ENCODE assay signal across 25 cellular contexts in the genomic region with DNA sequence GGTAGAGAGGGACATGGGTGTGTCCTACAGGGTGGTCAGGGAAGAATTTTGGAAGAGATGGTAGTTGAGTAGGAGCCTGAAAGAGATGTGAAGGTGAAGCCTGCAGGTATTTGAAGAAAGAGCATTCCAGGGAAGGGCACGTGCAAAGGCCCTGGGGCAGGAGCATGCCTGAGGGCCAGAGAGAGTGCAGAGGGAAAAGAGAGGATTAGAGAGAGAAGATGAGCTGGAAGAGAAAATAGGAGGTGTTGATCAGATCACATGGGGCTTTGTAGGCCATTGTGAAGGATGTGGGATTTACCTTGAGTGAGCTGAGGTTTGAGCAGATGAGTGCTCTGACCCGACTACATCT.
A peak's percentile ranks its signal among the peaks of the same experiment; 100 is the strongest.
DNase-seq lines count a peak whose midpoint lies in the region; ATAC-seq, FAIRE-seq and TF ChIP-seq lines count a peak whose summit lies in the region.
"Had no signal": no experiment of that assay in that cellular context is flagged by ENCODE, and none has a peak within 500 bp of the region (broad histone marks: within the 10 kb centered on the region; RNA-seq: fewer than 3 reads in every experiment).

No MANE protein-coding gene starts in this region.

- WGBS in H1 (ENCODE audit: extremely low coverage in 1 of 2, insufficient coverage in 1 of 2, insufficient read length in 1 of 2, insufficient replicate concordance in 2 of 2, low coverage in 1 of 2, low lambda C conversion rate in 2 of 2, missing lambda C conversion rate in 1 of 2), 2 experiments = 90% methylated on average over 2 of the region's 2 CpGs; no CpG with 5 or more reads in 1 of the 2 experiments
- 88% methylated on average over 2 of the region's 2 CpGs for WGBS in liver

- H3K9me3 ChIP-seq in Caco-2 (no peaks in the 10 kb centered on the region; the same call in 1 of the 2 replicates), H1 (ENCODE audit: insufficient read depth in 2 of 2, low read depth in 1 of 2, low read length in 1 of 2) (no peaks in the 10 kb centered on the region), liver (ENCODE audit: control insufficient read depth in 4 of 4, low read length in 3 of 4) (no peaks in the 10 kb centered on the region)
- H3K9me3 ChIP-seq: A549; BE2C; BLaER1 treated with 17β-estradiol and CSF1 and Interleukin-3, amounts not matched to agents 10 nM and 100 nM had no signal

- H2BK20ac ChIP-seq in H1 (ENCODE audit: low read length) = no peak overlapping the region

- no peaks in the 10 kb centered on the region for H4K20me1 ChIP-seq in H1 (replicated peaks in 1 of 2; ENCODE audit: control insufficient read depth in 1 of 2, insufficient read depth in 2 of 2, low read length in 2 of 2)
- H4K20me1 ChIP-seq: BLaER1 treated with 17β-estradiol and CSF1 and Interleukin-3, amounts not matched to agents 10 nM and 100 nM had no signal

- no peak overlapping the region for H2BK12ac ChIP-seq in H1 (ENCODE audit: low read depth, low read length)

- no peaks in the 10 kb centered on the region for H3K36me3 ChIP-seq in Caco-2 (ENCODE audit: control insufficient read depth, insufficient read depth, low read length)
- no peaks in the 10 kb centered on the region for H3K36me3 ChIP-seq in H1 (ENCODE audit: control insufficient read depth in 2 of 4, insufficient read depth in 4 of 4, low read length in 3 of 4)
- H3K36me3 ChIP-seq in liver (ENCODE audit: control insufficient read depth in 4 of 4, insufficient read depth in 3 of 4, low read depth in 1 of 4, low read length in 3 of 4) = no peaks in the 10 kb centered on the region
- H3K36me3 ChIP-seq: BE2C; BLaER1 treated with 17β-estradiol and CSF1 and Interleukin-3, amounts not matched to agents 10 nM and 100 nM had no signal

- DNase-seq in Caco-2 (no peak), H1 (ENCODE audit: low read depth in 1 of 2, low spot score in 2 of 2) (no peak), neural crest cell (ENCODE audit: low read depth, low spot score) (no peak), hypothalamus (lab: John Stamatoyannopoulos, UW) (no peak)
- DNase-seq: 8988T; ACHN; AML-193; BE2C; Calu3; CD4-positive, alpha-beta T cell; CD8-positive, alpha-beta memory T cell; DMS53; DMS79 treated with DMSO at 0.1 percent for 48 hours; GF-D8; H9; HFFc6 had no signal

- TF ChIP-seq RAD21 in H1 (IDR thresholded peaks at IDR 0.05 in 1 of 2, conservative IDR thresholded peaks at IDR 0.05 in 1 of 2; ENCODE audit: low read depth in 2 of 2, low read length in 2 of 2) (no peak), liver (IDR thresholded peaks at IDR 0.05) (no peak)

- H3K14ac ChIP-seq in H1 (ENCODE audit: insufficient read length) = no peak overlapping the region

- CTCF ChIA-PET in Caco-2 (lab: Charles Lee) = no interaction called here
- CTCF ChIA-PET in H1 (lab: Charles Lee; ENCODE audit: partially characterized antibody) = no interaction called here

- no peaks in the 10 kb centered on the region for H3K79me2 ChIP-seq in H1 (ENCODE audit: control insufficient read depth in 1 of 2, insufficient read depth in 2 of 2, low read length in 2 of 2)

- no peak for TF ChIP-seq EP300 in H1 (IDR thresholded peaks at IDR 0.05; ENCODE audit: borderline replicate concordance in 1 of 2, low read depth in 2 of 2, low read length in 2 of 2)

- no peak overlapping the region for H2BK120ac ChIP-seq in H1 (replicated peaks; ENCODE audit: low read depth, low read length)

- H3K23ac ChIP-seq in H1 (ENCODE audit: insufficient read length) = no peak overlapping the region

- no peak overlapping the region for H4K8ac ChIP-seq in H1 (ENCODE audit: extremely low read depth, insufficient read depth, low read length)

- FAIRE-seq in H1 (lab: Jason Lieb, UNC) = no peak
- FAIRE-seq: A549, GM12891, GM18507 had no signal

- no peak overlapping the region for H3K4me2 ChIP-seq in H1 (ENCODE audit: insufficient read depth in 1 of 2, low read depth in 2 of 2, low read length in 2 of 2)
- H3K4me2 ChIP-seq: A549; BLaER1 treated with 17β-estradiol and CSF1 and Interleukin-3, amounts not matched to agents 10 nM and 100 nM had no signal

- no peak overlapping the region for H4K91ac ChIP-seq in H1 (replicated peaks; ENCODE audit: insufficient read length, low read length)

- no TSS peak for BruUV-seq in Caco-2 (replicated peaks; lab: Mats Ljungman, UMichigan)

- H2AFZ ChIP-seq in H1 (ENCODE audit: low read length) = no peak overlapping the region

- no peak for TF ChIP-seq POLR2A in H1 (IDR thresholded peaks at IDR 0.05; ENCODE audit: control extremely low read depth in 1 of 2, low read depth in 2 of 2, low read length in 2 of 2)

- peak overlapping the region; percentile 55 for H3K4me3 Mint-ChIP-seq in Caco-2 (ENCODE audit: unreplicated experiment)
- no peak overlapping the region for H3K4me3 Mint-ChIP-seq in neural crest cell
- H3K4me3 Mint-ChIP-seq: CD14-positive monocyte; CD4-positive, alpha-beta T cell; CD8-positive, alpha-beta memory T cell; H9; HFFc6 had no signal

- H2BK5ac ChIP-seq in H1 (ENCODE audit: low read depth, low read length) = no peak overlapping the region

- ATAC-seq in GM19397 (IDR thresholded peaks at IDR 0.05; ENCODE audit: unreplicated experiment) = no peak
- ATAC-seq in SK-N-SH treated with all-trans-retinoic acid at 6 μM for 48 hours = no peak
- ATAC-seq: A549, HCT116 had no signal

- no peak overlapping the region for H2AK5ac ChIP-seq in H1 (ENCODE audit: low read depth, low read length)

- H3K36me3 Mint-ChIP-seq in Caco-2 (ENCODE audit: insufficient read depth, unreplicated experiment) (peaks cover 18% of the 10 kb centered on the region), neural crest cell (ENCODE audit: low read depth) (no peaks in the 10 kb centered on the region)
- H3K36me3 Mint-ChIP-seq: CD14-positive monocyte; CD8-positive, alpha-beta memory T cell had no signal

- no peak overlapping the region for H3K27ac ChIP-seq in H1 (ENCODE audit: low read depth, low read length)
- peak overlapping the region; percentile 71 for H3K27ac ChIP-seq in liver (ENCODE audit: low read depth in 1 of 2, low read length in 2 of 2)
- H3K27ac ChIP-seq: A549; BLaER1 treated with 17β-estradiol and CSF1 and Interleukin-3, amounts not matched to agents 10 nM and 100 nM had no signal

- H3K27me3 ChIP-seq in Caco-2 (replicated peaks; ENCODE audit: control insufficient read depth, insufficient read depth, low read length) (no peaks in the 10 kb centered on the region), H1 (replicated peaks in 1 of 4; ENCODE audit: control insufficient read depth in 3 of 4, extremely low read depth in 1 of 4, insufficient read depth in 3 of 4, low read length in 3 of 4) (no peaks in the 10 kb centered on the region), liver (ENCODE audit: control insufficient read depth in 4 of 4, insufficient read depth in 4 of 4, low read length in 3 of 4) (no peaks in the 10 kb centered on the region)
- H3K27me3 ChIP-seq: BE2C; BLaER1 treated with 17β-estradiol and CSF1 and Interleukin-3, amounts not matched to agents 10 nM and 100 nM had no signal

- peak overlapping the region; percentile 94 for H3K27ac Mint-ChIP-seq in Caco-2 (ENCODE audit: unreplicated experiment)
- peak overlapping the region; percentile 57 for H3K27ac Mint-ChIP-seq in neural crest cell (ENCODE audit: unreplicated experiment)
- H3K27ac Mint-ChIP-seq: CD14-positive monocyte; CD4-positive, alpha-beta T cell; CD8-positive, alpha-beta memory T cell; H9; HFFc6 had no signal

- H3K79me1 ChIP-seq in H1 (ENCODE audit: low read depth, low read length) = no peaks in the 10 kb centered on the region

- H3K9ac ChIP-seq in H1 (replicated peaks in 1 of 4; ENCODE audit: extremely low read depth in 1 of 4, low read depth in 3 of 4, low read length in 3 of 4) = no peak overlapping the region
- H3K9ac ChIP-seq in liver (ENCODE audit: low read depth in 1 of 2, low read length in 2 of 2) = no peak overlapping the region
- H3K9ac ChIP-seq: BLaER1 treated with 17β-estradiol and CSF1 and Interleukin-3, amounts not matched to agents 10 nM and 100 nM had no signal

- H3K4me1 Mint-ChIP-seq in Caco-2 (ENCODE audit: low read depth, unreplicated experiment) (peaks cover 18% of the 10 kb centered on the region), neural crest cell (no peaks in the 10 kb centered on the region)
- H3K4me1 Mint-ChIP-seq: CD14-positive monocyte; CD8-positive, alpha-beta memory T cell had no signal

- H3K4me1 ChIP-seq in Caco-2 = peaks cover 24% of the 10 kb centered on the region
- H3K4me1 ChIP-seq in H1 (replicated peaks in 1 of 4; ENCODE audit: control insufficient read depth in 3 of 4, insufficient read depth in 4 of 4, low read length in 3 of 4) = no peaks in the 10 kb centered on the region
- peaks cover 2 to 54% (median 35%) of the 10 kb centered on the region in 4 donors for H3K4me1 ChIP-seq in liver (ENCODE audit: control insufficient read depth in 4 of 4, insufficient read depth in 4 of 4, low read length in 3 of 4)
- H3K4me1 ChIP-seq: A549, BE2C had no signal

- no peak overlapping the region for H3K18ac ChIP-seq in H1 (ENCODE audit: extremely low read depth, low read length)

- H3K4me3 ChIP-seq in Caco-2 (ENCODE audit: low read depth, low read length) (no peak overlapping the region), H1 (ENCODE audit: extremely low read depth in 1 of 4, insufficient read depth in 2 of 4, low read depth in 3 of 4, low read length in 4 of 4) (no peak overlapping the region), liver (ENCODE audit: low read depth in 1 of 3, low read length in 3 of 3) (no peak overlapping the region)
- H3K4me3 ChIP-seq: A549; BLaER1 treated with 17β-estradiol and CSF1 and Interleukin-3, amounts not matched to agents 10 nM and 100 nM had no signal

- H3K9me3 Mint-ChIP-seq in Caco-2 (ENCODE audit: unreplicated experiment) (peaks cover 13% of the 10 kb centered on the region), neural crest cell (no peaks in the 10 kb centered on the region)

- POLR2A ChIA-PET in Caco-2 (lab: Charles Lee) (no interaction called here), H1 (lab: Charles Lee; ENCODE audit: partially characterized antibody) (no interaction called here)

- H2BK15ac ChIP-seq in H1 (ENCODE audit: low read length) = no peak overlapping the region

- intact Hi-C loops in Caco-2 (cut with micrococcal nuclease; ENCODE audit: unreplicated experiment) = loop anchor here (5.0 to 10.0 kb wide), 2 partner anchors 79 to 98 kb away; no protein-coding TSS in a partner anchor

- H3K23me2 ChIP-seq in H1 (ENCODE audit: low read depth, low read length) = 0 out of 2 replicates have a peak, but pooled peaks cover 1% of the 10 kb centered on the region

- no peak overlapping the region for H3K56ac ChIP-seq in H1 (replicated peaks; ENCODE audit: insufficient read length, low read depth, low read length)

- no peak for TF ChIP-seq CTCF in Caco-2 (IDR thresholded peaks at IDR 0.05; ENCODE audit: insufficient read depth in 1 of 2, low read depth in 1 of 2, low read length in 1 of 2, severe bottlenecking in 1 of 2, unreplicated experiment in 1 of 2)
- TF ChIP-seq CTCF in H1 (IDR thresholded peaks at IDR 0.05; ENCODE audit: control extremely low read depth in 1 of 3, insufficient read depth in 1 of 3, low read depth in 1 of 3, low read length in 3 of 3) = no peak
- TF ChIP-seq CTCF in liver (IDR thresholded peaks at IDR 0.05; ENCODE audit: low read depth, low read length, missing input control) = no peak
- TF ChIP-seq CTCF in neural crest cell (conservative IDR thresholded peaks at IDR 0.05) = no peak

- H4K5ac ChIP-seq in H1 (ENCODE audit: insufficient read length, low read depth, low read length) = no peak overlapping the region

- H3K27me3 Mint-ChIP-seq in Caco-2 (ENCODE audit: insufficient read depth, unreplicated experiment) (no peaks in the 10 kb centered on the region), neural crest cell (ENCODE audit: low read depth) (no peaks in the 10 kb centered on the region)
- H3K27me3 Mint-ChIP-seq: CD4-positive, alpha-beta T cell had no signal

- no peak overlapping the region for H3K4ac ChIP-seq in H1 (replicated peaks; ENCODE audit: insufficient read length, low read depth, low read length)
